20 cellular contexts compared by ENCODE assay signal in the genomic region with DNA sequence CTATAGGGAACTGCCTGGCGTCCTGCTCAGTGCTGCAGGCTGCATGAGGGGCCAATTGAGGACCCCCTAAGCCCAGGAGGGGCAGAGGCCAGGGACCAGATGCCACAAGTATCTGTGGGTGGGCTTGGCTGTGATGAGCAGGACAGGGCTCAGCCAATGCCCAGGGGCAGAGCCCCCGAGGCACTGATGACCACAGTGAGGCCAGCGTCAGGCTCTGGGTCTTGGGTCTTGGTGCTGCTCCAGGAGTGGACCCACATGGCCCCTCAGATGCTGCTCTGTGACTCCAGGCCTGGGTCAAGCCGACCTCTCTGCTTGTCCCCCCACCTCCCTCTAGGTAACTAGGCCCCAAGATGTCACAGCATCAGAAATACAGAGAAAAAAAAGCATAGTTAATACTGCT. TPM values are rescaled to one million over a fixed set of nuclear protein-coding genes. Genes with fewer than 3 reads are reported as not detected.
A peak's percentile ranks its signal among the peaks of the same experiment; 100 is the strongest.
DNase-seq lines count a peak whose midpoint lies in the region.
"Had no signal": no experiment of that assay in that cellular context is flagged by ENCODE, and none has a peak within 500 bp of the region (broad histone marks: within the 10 kb centered on the region; RNA-seq: fewer than 3 reads in every experiment).

No MANE protein-coding gene starts in this region.

- H3K9me3 ChIP-seq in BLaER1 treated with 17β-estradiol and CSF1 and Interleukin-3, amounts not matched to agents 10 nM and 100 nM (replicated peaks in 1 of 11) = peaks cover 5 to 10% (median 8%) of the 10 kb centered on the region in 11 experiments; a peak in 19 of 22 replicates
- H3K9me3 ChIP-seq in neuronal stem cell (replicated peaks in 1 of 2; ENCODE audit: control insufficient read depth in 2 of 2, insufficient read depth in 1 of 2, low read depth in 1 of 2, low read length in 2 of 2) = peaks cover 2 to 8% of the 10 kb centered on the region in 2 donors
- H3K9me3 ChIP-seq: BE2C had no signal

- H3K4me1 ChIP-seq in BLaER1 treated with 17β-estradiol and CSF1 and Interleukin-3, amounts not matched to agents 10 nM and 100 nM = peaks cover 16 to 72% (median 69%) of the 10 kb centered on the region in 10 experiments
- H3K4me1 ChIP-seq in neuronal stem cell (ENCODE audit: control insufficient read depth in 2 of 2, insufficient read depth in 1 of 2, low read depth in 1 of 2, low read length in 2 of 2) = peaks cover 0 to 3% of the 10 kb centered on the region in 2 donors

- peak overlapping the region in 6 of 11 experiments; percentile 2 to 99 (median 24); a peak in 6 of 22 replicates for H3K4me2 ChIP-seq in BLaER1 treated with 17β-estradiol and CSF1 and Interleukin-3, amounts not matched to agents 10 nM and 100 nM
- no peak overlapping the region for H3K4me2 ChIP-seq in neuronal stem cell (ENCODE audit: insufficient read depth, low read length, poor library complexity, severe bottlenecking)

- no peak overlapping the region for H4K91ac ChIP-seq in neuronal stem cell (ENCODE audit: low read depth, low read length, poor library complexity)

- no peak for DNase-seq in neuronal stem cell (ENCODE audit: low spot score)
- no peak for DNase-seq in NCI-H446 treated with DMSO at 0.1 percent for 48 hours (lab: John Stamatoyannopoulos, UW)
- no peak for DNase-seq in NOMO-1 treated with dmso at 0.1 percent for 144 hours (lab: John Stamatoyannopoulos, UW; ENCODE audit: unreplicated experiment)
- no peak for DNase-seq in T-helper 2 cell
- DNase-seq: 8988T; ACHN; BE2C; CD4-positive, alpha-beta memory T cell; CD4-positive, CD25-positive, alpha-beta regulatory T cell; CD8-positive, alpha-beta memory T cell; COR-L47; DMS 273 treated with DMSO at 0.1 percent for 48 hours; DMS153; DMS79; DND-41; EL; GDM1 had no signal

- no peak overlapping the region for H2BK12ac ChIP-seq in neuronal stem cell (ENCODE audit: low read length)

- no peak overlapping the region for H3K18ac ChIP-seq in neuronal stem cell (ENCODE audit: low read length)

- WGBS in neuronal stem cell (ENCODE audit: extremely low coverage in 2 of 2, insufficient read length in 2 of 2, insufficient replicate concordance in 1 of 2), 2 donors = no CpG with 5 or more reads among the region's 4 CpGs

- no peak overlapping the region for H2AFZ ChIP-seq in neuronal stem cell (ENCODE audit: low read length)

- H4K20me1 ChIP-seq in BLaER1 treated with 17β-estradiol and CSF1 and Interleukin-3, amounts not matched to agents 10 nM and 100 nM = peaks cover 0 to 28% (median 0%) of the 10 kb centered on the region in 11 experiments; a peak in 6 of 22 replicates

- peaks cover 0 to 11% (median 0%) of the 10 kb centered on the region in 11 experiments; a peak in 3 of 22 replicates for H3K27me3 ChIP-seq in BLaER1 treated with 17β-estradiol and CSF1 and Interleukin-3, amounts not matched to agents 10 nM and 100 nM
- peaks cover 0 to 33% (median 0%) of the 10 kb centered on the region in 3 experiments for H3K27me3 ChIP-seq in neuronal stem cell (ENCODE audit: control insufficient read depth in 3 of 3, insufficient read depth in 3 of 3, low read depth in 1 of 3, low read length in 3 of 3)
- H3K27me3 ChIP-seq: BE2C had no signal

- H3K79me1 ChIP-seq in neuronal stem cell (ENCODE audit: low read depth, low read length) = no peaks in the 10 kb centered on the region

- no peak overlapping the region for H3K27ac ChIP-seq in BLaER1 treated with 17β-estradiol and CSF1 and Interleukin-3, amounts not matched to agents 10 nM and 100 nM
- no peak overlapping the region for H3K27ac ChIP-seq in neuronal stem cell (replicated peaks; ENCODE audit: low read length)

- no peak overlapping the region for H3K4me3 ChIP-seq in BLaER1 treated with 17β-estradiol and CSF1 and Interleukin-3, amounts not matched to agents 10 nM and 100 nM
- no peak overlapping the region for H3K4me3 ChIP-seq in neuronal stem cell (ENCODE audit: low read length in 2 of 2)
- H3K4me3 ChIP-seq: GM12878 had no signal

- H3K14ac ChIP-seq in neuronal stem cell (ENCODE audit: low read length) = peak overlapping the region; percentile 41

- H2BK15ac ChIP-seq in neuronal stem cell (ENCODE audit: low read length) = no peak overlapping the region

- H3K23ac ChIP-seq in neuronal stem cell (ENCODE audit: low read depth, low read length, poor library complexity) = peak overlapping the region; percentile 25

- H2AK5ac ChIP-seq in neuronal stem cell (ENCODE audit: low read depth, low read length) = peak overlapping the region; percentile 85

- H2BK120ac ChIP-seq in neuronal stem cell (ENCODE audit: low read depth, low read length) = no peak overlapping the region

- no peak overlapping the region for H4K8ac ChIP-seq in neuronal stem cell (ENCODE audit: low read depth, low read length)

- H2BK5ac ChIP-seq in neuronal stem cell (ENCODE audit: low read length) = no peak overlapping the region

- H3K4ac ChIP-seq in neuronal stem cell (ENCODE audit: low read length) = no peak overlapping the region

- no peaks in the 10 kb centered on the region for H3K36me3 ChIP-seq in BLaER1 treated with 17β-estradiol and CSF1 and Interleukin-3, amounts not matched to agents 10 nM and 100 nM
- H3K36me3 ChIP-seq in neuronal stem cell (replicated peaks in 1 of 2; ENCODE audit: control insufficient read depth in 2 of 2, insufficient read depth in 2 of 2, low read length in 2 of 2) = no peaks in the 10 kb centered on the region
- H3K36me3 ChIP-seq: BE2C had no signal

- H3K9ac ChIP-seq in BLaER1 treated with 17β-estradiol and CSF1 and Interleukin-3, amounts not matched to agents 10 nM and 100 nM = no peak overlapping the region
- no peak overlapping the region for H3K9ac ChIP-seq in neuronal stem cell (ENCODE audit: low read depth, low read length, poor library complexity)

RNA-seq across cellular contexts. Expression of a gene that starts 50.6 kb away (rescaled TPM):
- 23.2 TPM for polyA plus RNA-seq in neuronal stem cell (2013, experiment 1 of 2)
- polyA plus RNA-seq in neuronal stem cell (2013, experiment 2 of 2) = 22.9 TPM
- polyA plus RNA-seq: CD14-positive monocyte had no signal
